ENCODE assay signal across 10 cellular contexts in the genomic region with DNA sequence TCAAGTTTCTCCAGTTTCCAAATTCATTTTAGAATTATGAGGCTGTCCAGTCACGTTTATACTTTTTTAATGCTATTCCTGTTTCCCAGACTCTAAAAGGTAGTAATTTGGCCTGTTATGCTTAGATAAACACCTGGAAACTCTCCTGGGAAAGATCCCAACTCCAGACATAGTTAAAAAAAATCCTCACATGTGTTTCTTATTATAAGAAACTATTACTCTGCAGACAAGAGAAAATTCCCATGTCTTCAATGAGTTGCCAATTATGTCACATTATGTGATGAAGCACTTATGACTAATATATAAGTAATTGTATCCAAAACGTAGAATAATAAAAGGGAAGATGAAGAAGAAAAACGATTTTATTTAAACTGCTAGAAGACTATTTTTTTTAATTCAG.
"Had no signal": no experiment of that assay in that cellular context is flagged by ENCODE, and none has a peak within 500 bp of the region (broad histone marks: within the 10 kb centered on the region; RNA-seq: fewer than 3 reads in every experiment).

No MANE protein-coding gene starts in this region.

- DNase-seq: activated naive CD4-positive, alpha-beta T cell treated with anti-CD3 and anti-CD28 coated beads, Interleukin-2, amount 50 U/mL, for 16 hours; adrenal gland; kidney glomerular epithelial cell; lower lobe of right lung; naive B cell; stomach had no signal

- H3K4me2 ChIP-seq: hepatocyte had no signal

- ATAC-seq: activated CD4-positive, CD25-positive, alpha-beta regulatory T cell treated with anti-CD3 and anti-CD28 coated beads, Interleukin-2, amount 50 U/mL, for 24 hours; lower lobe of right lung had no signal

- H3K4me1 ChIP-seq: adrenal gland, lower lobe of right lung, right atrium auricular region, stomach had no signal

- H3K4me3 ChIP-seq: adrenal gland, hepatocyte, lower lobe of right lung, right atrium auricular region, skin epidermis, stomach had no signal

- H3K36me3 ChIP-seq: adrenal gland, lower lobe of right lung, right atrium auricular region, stomach had no signal

- H3K27ac ChIP-seq: adrenal gland, hepatocyte, lower lobe of right lung, right atrium auricular region, skin epidermis, stomach had no signal

- H3K79me2 ChIP-seq: hepatocyte had no signal

- H3K9me3 ChIP-seq: adrenal gland, lower lobe of right lung, right atrium auricular region, stomach had no signal

- H2AFZ ChIP-seq: hepatocyte had no signal

- H3K27me3 ChIP-seq: hepatocyte, right atrium auricular region, stomach had no signal
